ENCODE assay signal across 21 cellular contexts in genomic region chr10:4255751-4256150, GRCh38.
DNase-seq lines count a peak whose midpoint lies in the region; ATAC-seq, FAIRE-seq and TF ChIP-seq lines count a peak whose summit lies in the region.
"Had no signal": no experiment of that assay in that cellular context is flagged by ENCODE, and none has a peak within 500 bp of the region (broad histone marks: within the 10 kb centered on the region; RNA-seq: fewer than 3 reads in every experiment).

No MANE protein-coding gene starts in this region.

- 0 out of 2 replicates have a peak overlapping the region, but pooled peaks have one; percentile 31 for H4K5ac ChIP-seq in IMR-90 (ENCODE audit: low read depth, low read length)

- POLR2A ChIA-PET in IMR-90 (lab: Charles Lee; ENCODE audit: unreplicated experiment) = no interaction called here

- H4K91ac ChIP-seq in IMR-90 (ENCODE audit: insufficient read depth, low read depth, low read length) = peak overlapping the region; percentile 50

- H3K4ac ChIP-seq in IMR-90 (ENCODE audit: low read depth, low read length) = peak overlapping the region; percentile 72

- H3K9me3 ChIP-seq in IMR-90 (ENCODE audit: control insufficient read depth, insufficient read depth, low read length) (peaks cover 4% of the 10 kb centered on the region; the same call in 1 of the 2 replicates), astrocyte (ENCODE audit: insufficient read depth, low read depth, low read length) (no peaks in the 10 kb centered on the region), mucosa of descending colon (no peaks in the 10 kb centered on the region), right atrium auricular region (no peaks in the 10 kb centered on the region)
- H3K9me3 ChIP-seq: SK-N-SH had no signal

- intact Hi-C loops in IMR-90 (cut with micrococcal nuclease) (no loop called here), mucosa of descending colon (cut with DNase I, micrococcal nuclease) (no loop called here)

- no peak overlapping the region for H3K4me3 Mint-ChIP-seq in astrocyte (ENCODE audit: unreplicated experiment)
- H3K4me3 Mint-ChIP-seq: CD4-positive, alpha-beta memory T cell had no signal

- H2BK15ac ChIP-seq in IMR-90 (ENCODE audit: low read depth, low read length) = peak overlapping the region; percentile 72; the same call in 2 of the 3 replicates

- no peak for ATAC-seq in IMR-90 (ENCODE audit: low read depth)
- ATAC-seq in foreskin keratinocyte = peak; percentile 27
- no peak for ATAC-seq in mucosa of descending colon

- no peaks in the 10 kb centered on the region for H3K27me3 ChIP-seq in IMR-90 (ENCODE audit: control insufficient read depth, insufficient read depth, low read length)
- H3K27me3 ChIP-seq in astrocyte (ENCODE audit: insufficient read depth, low read length) = no peaks in the 10 kb centered on the region
- H3K27me3 ChIP-seq in foreskin keratinocyte = no peaks in the 10 kb centered on the region
- no peaks in the 10 kb centered on the region for H3K27me3 ChIP-seq in right atrium auricular region
- H3K27me3 ChIP-seq: BLaER1 treated with 17β-estradiol and CSF1 and Interleukin-3, amounts not matched to agents 10 nM and 100 nM had no signal

- TF ChIP-seq RAD21 in IMR-90 (IDR thresholded peaks at IDR 0.05; ENCODE audit: low read length) = no peak

- peaks cover 18% of the 10 kb centered on the region for H3K9me3 Mint-ChIP-seq in astrocyte (ENCODE audit: unreplicated experiment)

- H2AFZ ChIP-seq in IMR-90 (replicated peaks; ENCODE audit: low read length, poor library complexity) (peak overlapping the region; percentile 36), astrocyte (ENCODE audit: low read depth, low read length) (no peak overlapping the region)

- 0 out of 2 replicates have a peak overlapping the region, but pooled peaks have one; percentile 39 for H3K27ac ChIP-seq in IMR-90 (ENCODE audit: insufficient read depth, low read length)
- H3K27ac ChIP-seq in astrocyte (ENCODE audit: low read depth, low read length) = no peak overlapping the region
- H3K27ac ChIP-seq in foreskin keratinocyte = no peak overlapping the region
- no peak overlapping the region for H3K27ac ChIP-seq in right atrium auricular region
- H3K27ac ChIP-seq: BLaER1 treated with 17β-estradiol and CSF1 and Interleukin-3, amounts not matched to agents 10 nM and 100 nM had no signal

- peak overlapping the region; percentile 2 for H3K27ac Mint-ChIP-seq in astrocyte (ENCODE audit: unreplicated experiment)
- H3K27ac Mint-ChIP-seq: CD4-positive, alpha-beta memory T cell had no signal

- no peak overlapping the region for H3K4me3 ChIP-seq in IMR-90 (ENCODE audit: insufficient read depth, low read depth, low read length)
- H3K4me3 ChIP-seq in astrocyte (ENCODE audit: insufficient read depth, low read depth, low read length) = no peak overlapping the region
- no peak overlapping the region for H3K4me3 ChIP-seq in mucosa of descending colon
- no peak overlapping the region for H3K4me3 ChIP-seq in right atrium auricular region
- H3K4me3 ChIP-seq: BLaER1 treated with 17β-estradiol and CSF1 and Interleukin-3, amounts not matched to agents 10 nM and 100 nM had no signal

- peaks cover 4% of the 10 kb centered on the region for H3K36me3 Mint-ChIP-seq in astrocyte (ENCODE audit: low read depth, unreplicated experiment)
- H3K36me3 Mint-ChIP-seq: CD4-positive, alpha-beta memory T cell had no signal

- peak overlapping the region; percentile 88 for H2AK5ac ChIP-seq in IMR-90 (ENCODE audit: low read depth, low read length)

- H4K20me1 ChIP-seq in IMR-90 (ENCODE audit: insufficient read depth, low read length) (no peaks in the 10 kb centered on the region), astrocyte (ENCODE audit: insufficient read depth, low read length) (no peaks in the 10 kb centered on the region)
- H4K20me1 ChIP-seq: BLaER1 treated with 17β-estradiol and CSF1 and Interleukin-3, amounts not matched to agents 10 nM and 100 nM had no signal

- no peaks in the 10 kb centered on the region for H3K36me3 ChIP-seq in IMR-90 (ENCODE audit: control insufficient read depth, insufficient read depth, low read length)
- H3K36me3 ChIP-seq in astrocyte (ENCODE audit: insufficient read depth, low read length) = no peaks in the 10 kb centered on the region
- H3K36me3 ChIP-seq in mucosa of descending colon (ENCODE audit: low read depth) = no peaks in the 10 kb centered on the region
- H3K36me3 ChIP-seq in right atrium auricular region = no peaks in the 10 kb centered on the region
- H3K36me3 ChIP-seq: BLaER1 treated with 17β-estradiol and CSF1 and Interleukin-3, amounts not matched to agents 10 nM and 100 nM had no signal

- no peaks in the 10 kb centered on the region for H3K27me3 Mint-ChIP-seq in astrocyte (ENCODE audit: low read depth, unreplicated experiment)
- H3K27me3 Mint-ChIP-seq: CD4-positive, alpha-beta memory T cell had no signal

- H3K18ac ChIP-seq in IMR-90 (ENCODE audit: low read depth, low read length) = peak overlapping the region; percentile 76; the same call in 1 of the 2 replicates

- no peak overlapping the region for H2AK9ac ChIP-seq in IMR-90 (replicated peaks; ENCODE audit: low read depth, low read length, poor library complexity)

- TF ChIP-seq CTCF in IMR-90 (conservative IDR thresholded peaks at IDR 0.05; ENCODE audit: low read depth, low read length) = no peak
- no peak for TF ChIP-seq CTCF in astrocyte (IDR thresholded peaks at IDR 0.05; ENCODE audit: insufficient read depth, low read depth, low read length)
- no peak for TF ChIP-seq CTCF in foreskin keratinocyte (conservative IDR thresholded peaks at IDR 0.05)
- TF ChIP-seq CTCF in mucosa of descending colon (IDR thresholded peaks at IDR 0.05) = no peak
- no peak for TF ChIP-seq CTCF in right atrium auricular region (IDR thresholded peaks at IDR 0.05)

- peak overlapping the region; percentile 65 for H2BK5ac ChIP-seq in IMR-90 (ENCODE audit: low read depth, low read length, poor library complexity, severe bottlenecking)

- no peak overlapping the region for H3K23ac ChIP-seq in IMR-90 (ENCODE audit: low read depth, low read length)

- H3K4me2 ChIP-seq in IMR-90 (ENCODE audit: low read depth, low read length) = no peak overlapping the region
- H3K4me2 ChIP-seq in astrocyte (ENCODE audit: low read length) = no peak overlapping the region
- H3K4me2 ChIP-seq: BLaER1 treated with 17β-estradiol and CSF1 and Interleukin-3, amounts not matched to agents 10 nM and 100 nM; SK-N-SH had no signal

- H3K79me1 ChIP-seq in IMR-90 (ENCODE audit: low read depth in 1 of 2, low read length in 2 of 2) = peaks cover 8 to 39% of the 10 kb centered on the region in 2 experiments; a peak in 2 of 4 replicates

- peak overlapping the region; percentile 66 for H3K14ac ChIP-seq in IMR-90 (replicated peaks; ENCODE audit: low read depth, low read length)

- H3K9ac ChIP-seq in IMR-90 (ENCODE audit: low read depth, low read length) (no peak overlapping the region), astrocyte (ENCODE audit: low read length) (no peak overlapping the region)
- H3K9ac ChIP-seq: BLaER1 treated with 17β-estradiol and CSF1 and Interleukin-3, amounts not matched to agents 10 nM and 100 nM; SK-N-SH had no signal

- H2BK20ac ChIP-seq in IMR-90 (ENCODE audit: low read depth, low read length) = peak overlapping the region; percentile 59; the same call in 1 of the 2 replicates

- H2BK120ac ChIP-seq in IMR-90 (ENCODE audit: low read depth, low read length) = peak overlapping the region; percentile 64

- FAIRE-seq in astrocyte (lab: Jason Lieb, UNC) = no peak
- FAIRE-seq: GM19239 had no signal

- H3K9me1 ChIP-seq in IMR-90 (ENCODE audit: insufficient read depth, low read length) = peaks cover 16% of the 10 kb centered on the region

- CTCF ChIA-PET in IMR-90 (lab: Yijun Ruan, JAX) = no interaction called here

- dilution Hi-C loops in IMR-90 (cut with HindIII; ENCODE audit: low sequenced_read_pairs, unreplicated experiment) = no loop called here

- DNase-seq in IMR-90 (no peak), astrocyte (ENCODE audit: low read depth) (no peak), foreskin keratinocyte (peak in 1 of 2 donors; percentile 73), mucosa of descending colon (no peak), hepatic stellate cell (ENCODE audit: low spot score) (no peak), right atrium auricular region (ENCODE audit: low spot score) (no peak)
- no peak for DNase-seq in NK-92 treated with Interleukin-12 subunit alpha and Interleukin-12 subunit beta, amount 100 ng/mL, for 24 hours (lab: John Stamatoyannopoulos, UW)
- DNase-seq: CD4-positive, alpha-beta memory T cell; DMS153; GDM1; GOT3; HCEC 1CT; Kasumi-1; NCI-H1694; NCI-H2081 treated with DMSO at 0.1 percent for 48 hours; NCI-H446 treated with DMSO at 0.1 percent for 48 hours; NCI-H526 treated with DMSO at 0.1 percent for 48 hours; SIG-M5; SK-N-SH had no signal

- peak overlapping the region in 1 of 2 experiments; percentile 52; a peak in 1 of 4 replicates for H4K8ac ChIP-seq in IMR-90 (ENCODE audit: low read depth in 2 of 2, low read length in 2 of 2)

- H3K79me2 ChIP-seq in astrocyte (ENCODE audit: insufficient read depth, low read length) = no peaks in the 10 kb centered on the region

- no peak overlapping the region for H3K56ac ChIP-seq in IMR-90 (ENCODE audit: extremely low read depth, insufficient read depth, low read length)

- TF ChIP-seq POLR2A in IMR-90 (IDR thresholded peaks at IDR 0.05; ENCODE audit: low read depth, low read length) = no peak

- no TSS peak for BruUV-seq in IMR-90 (replicated peaks; lab: Mats Ljungman, UMichigan)

- in situ Hi-C loops in IMR-90 (cut with MboI; ENCODE audit: low sequenced_read_pairs) = loop anchor here (25.0 kb wide), 1 partner anchor 507 kb away; no protein-coding TSS in a partner anchor

- H3K4me1 ChIP-seq in IMR-90 (ENCODE audit: control insufficient read depth, insufficient read depth, low read length) (peaks cover 11% of the 10 kb centered on the region), astrocyte (ENCODE audit: insufficient read depth, low read length) (peaks cover 7% of the 10 kb centered on the region), foreskin keratinocyte (peaks cover 18% of the 10 kb centered on the region), mucosa of descending colon (ENCODE audit: low read depth) (no peaks in the 10 kb centered on the region), right atrium auricular region (peaks cover 0 to 11% of the 10 kb centered on the region in 2 donors)

- 100% methylated on average over 1 of the region's 3 CpGs; no CpG with 5 or more reads in 1 of the 2 experiments for WGBS in IMR-90 (ENCODE audit: extremely low coverage in 2 of 2, insufficient read length in 1 of 2), 2 experiments

- H3K4me1 Mint-ChIP-seq in astrocyte (ENCODE audit: low read depth, unreplicated experiment) = peaks cover 18% of the 10 kb centered on the region

TF ChIP-seq in IMR-90, 13 proteins besides CTCF, POLR2A, EP300 and RAD21:
- no peak for TF ChIP-seq ELK1 (IDR thresholded peaks at IDR 0.05; ENCODE audit: borderline replicate concordance, low read depth, low read length)
